ENCODE assay signal across 36 cellular contexts in the genomic region with DNA sequence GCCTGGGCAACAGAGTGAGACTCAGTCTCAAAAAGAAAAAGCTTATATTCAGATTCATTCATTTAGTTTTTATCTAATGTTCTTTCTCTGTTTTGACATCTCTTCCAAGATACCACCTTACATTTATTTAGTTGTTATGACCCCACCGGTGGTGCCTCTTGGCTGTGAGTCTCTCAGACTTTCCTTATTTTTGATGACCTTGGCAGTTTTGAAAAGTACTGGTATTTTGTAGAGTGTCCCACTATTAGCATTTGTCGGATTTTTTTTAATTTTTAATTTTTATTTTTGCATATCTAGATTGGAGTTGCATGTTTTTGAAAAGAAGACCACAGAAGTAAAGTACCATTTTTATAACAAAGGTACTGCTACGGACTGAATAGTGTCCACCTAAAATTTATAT.
"Had no signal": no experiment of that assay in that cellular context is flagged by ENCODE, and none has a peak within 500 bp of the region (broad histone marks: within the 10 kb centered on the region; RNA-seq: fewer than 3 reads in every experiment).

No MANE protein-coding gene starts in this region.

- H3K36me3 ChIP-seq: MG63 had no signal

- H3K27me3 ChIP-seq: MG63 had no signal

- DNase-seq: Karpas-422, Kasumi-1, MG63, MM.1S, MV-4-11, NCI-H1048, NCI-H1092, NCI-H1092 treated with DMSO at 0.1 percent for 48 hours, NCI-H1105, NCI-H1105 treated with DMSO at 0.1 percent for 48 hours, NCI-H1417, NCI-H1417 treated with DMSO at 0.1 percent for 48 hours, NCI-H1436, NCI-H146, NCI-H1694, NCI-H1694 treated with DMSO at 0.1 percent for 48 hours, NCI-H187, NCI-H187 treated with DMSO at 0.1 percent for 48 hours, NCI-H1930, NCI-H2029, NCI-H2029 treated with DMSO at 0.1 percent for 48 hours, NCI-H2081, NCI-H2081 treated with DMSO at 0.1 percent for 48 hours, NCI-H2107, NCI-H2171, NCI-H2171 treated with DMSO at 0.1 percent for 48 hours, NCI-H2227 treated with DMSO at 0.1 percent for 48 hours, NCI-H226, NCI-H345, NCI-H446, NCI-H446 treated with DMSO at 0.1 percent for 48 hours, NCI-H510A, NCI-H510A treated with DMSO at 0.1 percent for 48 hours, NCI-H524, NCI-H524 treated with DMSO at 0.1 percent for 48 hours, NCI-H526 had no signal

- H3K9me3 ChIP-seq: MG63 had no signal

- H3K4me3 ChIP-seq: MG63 had no signal
